ENCODE assay signal across 18 cellular contexts in genomic region chr9:83291196-83291595, GRCh38.
"Had no signal": no experiment of that assay in that cellular context is flagged by ENCODE, and none has a peak within 500 bp of the region (broad histone marks: within the 10 kb centered on the region; RNA-seq: fewer than 3 reads in every experiment).

No MANE protein-coding gene starts in this region.

- H3K27ac ChIP-seq: psoas muscle, spleen, tibial artery, upper lobe of left lung, uterus had no signal

- ATAC-seq: esophagus mucosa; naive thymus-derived CD4-positive, alpha-beta T cell; psoas muscle; sciatic nerve; stimulated activated memory B cell treated with anti-CD40 and anti-IgM and Interleukin-4, amounts not matched to agents 10 μg/mL and 1 μg/mL and 100 μg/mL, for 72 hours had no signal

- H3K27me3 ChIP-seq: spleen, tibial artery, upper lobe of left lung, uterus had no signal

- H3K4me1 ChIP-seq: psoas muscle, spleen, tibial artery, upper lobe of left lung, uterus had no signal

- H3K4me3 ChIP-seq: psoas muscle, spleen, tibial artery, upper lobe of left lung, uterus had no signal

- H3K9me3 ChIP-seq: psoas muscle, spleen, tibial artery, upper lobe of left lung, uterus had no signal

- DNase-seq: effector memory CD4-positive, alpha-beta T cell; glutamatergic neuron; immature natural killer cell; mesendoderm; naive thymus-derived CD4-positive, alpha-beta T cell; nephron progenitor cell; psoas muscle; retina; spleen; stimulated activated CD4-positive, alpha-beta T cell treated with anti-CD3 and anti-CD28 coated beads, Interleukin-15, amount 100 ng/mL, for 24 hours; stimulated activated CD4-positive, alpha-beta T cell treated with anti-CD3 and anti-CD28 coated beads, Interleukin-1b, Interleukin-23, amount 100 ng/mL, for 48 hours; stimulated activated CD4-positive, alpha-beta T cell treated with anti-CD3 and anti-CD28 coated beads, Interleukin-4, amount 100 ng/mL, for 24 hours; tibial artery; upper lobe of left lung; uterus had no signal

- H3K36me3 ChIP-seq: tibial artery, upper lobe of left lung, uterus had no signal
